ENCODE assay signal across 8 cellular contexts in genomic region chr17:55527520-55528118, GRCh38. TPM values are rescaled to one million over a fixed set of nuclear protein-coding genes. Genes with fewer than 3 reads are reported as not detected.
DNase-seq lines count a peak whose midpoint lies in the region; ATAC-seq and TF ChIP-seq lines count a peak whose summit lies in the region.

No MANE protein-coding gene starts in this region.

- intact Hi-C loops in right lobe of liver (cut with DNase I): loop anchor here in 1 of 2 donors (5.0 to 10.0 kb wide), 2 partner anchors 75 to 247 kb away; no protein-coding TSS in a partner anchor
- intact Hi-C loops in CD4-positive, alpha-beta T cell (cut with DNase I, micrococcal nuclease): loop anchor here (2.0 to 10.0 kb wide), 7 partner anchors 57 to 1255 kb away; no protein-coding TSS in a partner anchor

- POLR2A ChIA-PET in CD4-positive, alpha-beta T cell (lab: Charles Lee): no interaction called here

- no peaks in the 10 kb centered on the region for H3K36me3 Mint-ChIP-seq in CD4-positive, alpha-beta T cell (ENCODE audit: low read depth)
- no peaks in the 10 kb centered on the region for H3K36me3 Mint-ChIP-seq in activated naive CD8-positive, alpha-beta T cell treated with anti-CD3 and anti-CD28 coated beads for 36 hours

- H3K4me1 ChIP-seq in right lobe of liver: peaks cover 0 to 33% (median 14%) of the 10 kb centered on the region in 4 donors

- TF ChIP-seq CTCF in GM12874 (IDR thresholded peaks at IDR 0.05; ENCODE audit: insufficient read depth, low read depth, low read length): 0 out of 2 replicates have a peak, but pooled peaks have one; percentile 21
- TF ChIP-seq CTCF in cardiac fibroblast (IDR thresholded peaks at IDR 0.05; ENCODE audit: low read depth, low read length): peak; percentile 60
- peak; percentile 69 to 82 (median 76) for TF ChIP-seq CTCF in right lobe of liver (IDR thresholded peaks at IDR 0.05)
- TF ChIP-seq CTCF in CD4-positive, alpha-beta T cell (IDR thresholded peaks at IDR 0.05): no peak

- H3K4me3 ChIP-seq in cardiac fibroblast (replicated peaks in 1 of 2; ENCODE audit: low read depth in 2 of 2, low read length in 2 of 2) (no peak overlapping the region), right lobe of liver (no peak overlapping the region)

- no peaks in the 10 kb centered on the region for H3K9me3 ChIP-seq in right lobe of liver
- no peaks in the 10 kb centered on the region for H3K9me3 ChIP-seq in CD4-positive, alpha-beta T cell (ENCODE audit: control insufficient read depth, low read length)

- ATAC-seq in right lobe of liver: peak; percentile 50 to 74 (median 62)
- no peak for ATAC-seq in CD4-positive, alpha-beta T cell (ENCODE audit: poor library complexity)

- no peak overlapping the region for H3K27ac Mint-ChIP-seq in CD4-positive, alpha-beta T cell
- no peak overlapping the region for H3K27ac Mint-ChIP-seq in activated naive CD8-positive, alpha-beta T cell treated with anti-CD3 and anti-CD28 coated beads for 36 hours

- H3K4me3 Mint-ChIP-seq in CD4-positive, alpha-beta T cell: no peak overlapping the region
- no peak overlapping the region for H3K4me3 Mint-ChIP-seq in activated naive CD8-positive, alpha-beta T cell treated with anti-CD3 and anti-CD28 coated beads for 36 hours

- TF ChIP-seq POLR2A in right lobe of liver (IDR thresholded peaks at IDR 0.05): no peak

- peak; percentile 48 for DNase-seq in AG08395 (ENCODE audit: low spot score)
- DNase-seq in NCI-H524 treated with DMSO at 0.1 percent for 48 hours (lab: John Stamatoyannopoulos, UW): peak; percentile 50
- DNase-seq in cardiac fibroblast (ENCODE audit: low read depth in 2 of 2): peak; percentile 70 to 83
- DNase-seq in right lobe of liver: peak in 1 of 3 donors; percentile 51
- no peak for DNase-seq in CD4-positive, alpha-beta T cell
- DNase-seq in activated naive CD8-positive, alpha-beta T cell treated with anti-CD3 and anti-CD28 coated beads for 36 hours: no peak
- DNase-seq in activated CD4-positive, CD25-positive, alpha-beta regulatory T cell (lab: John Stamatoyannopoulos, UW): no peak

- whole genome bisulfite sequencing in right lobe of liver (ENCODE audit: insufficient coverage, low coverage, low lambda C conversion rate, missing lambda C conversion rate): 40% methylated on average over 3 of the region's 5 CpGs

- CTCF ChIA-PET in CD4-positive, alpha-beta T cell (lab: Charles Lee): interaction anchor here (1.5 to 3.4 kb wide), 3 partner anchors 74 to 1252 kb away, joined by 7 to 33 read pairs (median 16); no protein-coding TSS in a partner anchor

- peak overlapping the region in 1 of 3 donors; percentile 10 for H3K27ac ChIP-seq in right lobe of liver
- no peak overlapping the region for H3K27ac ChIP-seq in CD4-positive, alpha-beta T cell (ENCODE audit: low read depth, low read length)

- no peaks in the 10 kb centered on the region for H3K9me3 Mint-ChIP-seq in CD4-positive, alpha-beta T cell
- H3K9me3 Mint-ChIP-seq in activated naive CD8-positive, alpha-beta T cell treated with anti-CD3 and anti-CD28 coated beads for 36 hours: no peaks in the 10 kb centered on the region

- H3K4me1 Mint-ChIP-seq in CD4-positive, alpha-beta T cell (ENCODE audit: low read depth): no peaks in the 10 kb centered on the region
- H3K4me1 Mint-ChIP-seq in activated naive CD8-positive, alpha-beta T cell treated with anti-CD3 and anti-CD28 coated beads for 36 hours: no peaks in the 10 kb centered on the region

- H3K27me3 Mint-ChIP-seq in CD4-positive, alpha-beta T cell: peaks cover 5% of the 10 kb centered on the region
- H3K27me3 Mint-ChIP-seq in activated naive CD8-positive, alpha-beta T cell treated with anti-CD3 and anti-CD28 coated beads for 36 hours: peaks cover 13% of the 10 kb centered on the region

- H3K36me3 ChIP-seq in right lobe of liver: no peaks in the 10 kb centered on the region

- no peaks in the 10 kb centered on the region for H3K27me3 ChIP-seq in right lobe of liver
- H3K27me3 ChIP-seq in CD4-positive, alpha-beta T cell (ENCODE audit: control insufficient read depth, insufficient read depth, low read length): no peaks in the 10 kb centered on the region

RNA-seq across cellular contexts. Expression of gene SMIM36, which starts 16.4 kb away (rescaled TPM):
- total RNA-seq in right lobe of liver: not detected
- total RNA-seq in CD4-positive, alpha-beta T cell: not detected
- not detected for total RNA-seq in activated naive CD8-positive, alpha-beta T cell treated with anti-CD3 and anti-CD28 coated beads for 36 hours

Comparison
In these comparisons a context has a peak if more than half of its experiments do, and no peak if none do; other contexts are left out.
1. DNase-seq: peak in AG08395 (single experiment), NCI-H524 treated with DMSO at 0.1 percent for 48 hours (single experiment) and cardiac fibroblast (2 of 2); none in CD4-positive, alpha-beta T cell (0 of 10), activated naive CD8-positive, alpha-beta T cell treated with anti-CD3 and anti-CD28 coated beads for 36 hours (single experiment) and activated CD4-positive, CD25-positive, alpha-beta regulatory T cell (0 of 4).